Comparison of ENCODE assay signal across 3 cellular contexts in genomic region chr11:108213784-108214183, GRCh38.
TF ChIP-seq lines count a peak whose summit lies in the region.

No MANE protein-coding gene starts in this region.

TF ChIP-seq in HepG2, 621 proteins besides CTCF, POLR2A, EP300 and RAD21:
- TF ChIP-seq SAP130 (CRISPR knock-in tag; IDR thresholded peaks at IDR 0.05; ENCODE audit: low read depth), result 0 out of 2 replicates have a peak, but pooled peaks have one; percentile 17
- no peak for TF ChIP-seq ZEB1 (IDR thresholded peaks at IDR 0.05; ENCODE audit: insufficient replicate concordance, low read depth)
- TF ChIP-seq ARID5B (CRISPR knock-in tag; IDR thresholded peaks at IDR 0.05), result 0 out of 2 replicates have a peak, but pooled peaks have one; percentile 25
- no peak for TF ChIP-seq ARNT (IDR thresholded peaks at IDR 0.05)
- 0 out of 2 replicates have a peak, but pooled peaks have one; percentile 35 for TF ChIP-seq HNF4A (CRISPR knock-in tag; IDR thresholded peaks at IDR 0.05)
- TF ChIP-seq ZNF770 (CRISPR knock-in tag; IDR thresholded peaks at IDR 0.05), result peak; percentile 38; the same call in 1 of the 2 replicates
- TF ChIP-seq ZNF703 (CRISPR knock-in tag; IDR thresholded peaks at IDR 0.05; ENCODE audit: borderline replicate concordance), result no peak
- TF ChIP-seq RARA (CRISPR knock-in tag; IDR thresholded peaks at IDR 0.05), result 0 out of 2 replicates have a peak, but pooled peaks have one; percentile 33
- TF ChIP-seq SALL1 (CRISPR knock-in tag; IDR thresholded peaks at IDR 0.05), result peak; percentile 29; the same call in 1 of the 2 replicates

TF ChIP-seq in GM12891, 5 proteins besides CTCF, POLR2A, EP300 and RAD21:
- TF ChIP-seq TAF1 (IDR thresholded peaks at IDR 0.05; ENCODE audit: low read depth, low read length), result no peak
- TF ChIP-seq SPI1 (IDR thresholded peaks at IDR 0.05; ENCODE audit: low read depth, low read length), result no peak
- no peak for TF ChIP-seq POU2F2 (IDR thresholded peaks at IDR 0.05; ENCODE audit: low read depth, low read length)
- no peak for TF ChIP-seq PAX5 (IDR thresholded peaks at IDR 0.05; ENCODE audit: insufficient read depth, low read length, severe bottlenecking)
- TF ChIP-seq POLR2AphosphoS5 (IDR thresholded peaks at IDR 0.05; ENCODE audit: low read depth, low read length), result no peak

TF ChIP-seq in GM12878, 131 proteins besides CTCF, POLR2A, EP300 and RAD21:
- TF ChIP-seq EED (IDR thresholded peaks at IDR 0.05; ENCODE audit: low read depth), result no peak
